8 cellular contexts compared by ENCODE assay signal in the genomic region with DNA sequence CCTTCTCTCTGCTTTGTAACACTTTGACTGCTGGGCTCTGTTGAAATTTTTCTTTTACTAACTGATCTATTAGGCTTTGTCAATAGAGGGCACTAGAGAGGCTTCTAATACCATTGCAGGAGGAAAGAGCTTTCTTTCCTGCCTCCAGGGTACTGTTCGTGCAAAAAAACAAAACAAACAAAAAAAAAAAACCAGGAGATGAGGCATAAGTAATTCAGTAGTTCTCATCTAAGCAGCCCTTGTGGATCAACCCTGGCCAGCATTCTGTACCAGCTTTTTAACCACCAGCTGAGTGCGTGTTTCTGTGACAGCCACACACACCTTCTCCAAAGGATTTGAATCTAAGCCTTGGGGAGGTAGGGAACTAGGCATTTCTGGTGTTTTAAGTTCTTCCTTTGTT.
DNase-seq lines count a peak whose midpoint lies in the region; ATAC-seq and TF ChIP-seq lines count a peak whose summit lies in the region.

No MANE protein-coding gene starts in this region.

- H3K36me3 ChIP-seq in fibroblast of lung (ENCODE audit: control insufficient read depth, insufficient read depth, low read length) = no peaks in the 10 kb centered on the region

- no peak overlapping the region for H3K4me2 ChIP-seq in fibroblast of lung (ENCODE audit: extremely low read depth, insufficient read depth, low read length)

- no peaks in the 10 kb centered on the region for H4K20me1 ChIP-seq in fibroblast of lung (ENCODE audit: control insufficient read depth, extremely low read depth, insufficient read depth, low read length)

- H3K27ac ChIP-seq in fibroblast of lung (ENCODE audit: insufficient read depth, low read length) = no peak overlapping the region

- H3K27me3 ChIP-seq in fibroblast of lung (ENCODE audit: control insufficient read depth, insufficient read depth, low read length) = no peaks in the 10 kb centered on the region

- no peaks in the 10 kb centered on the region for H3K79me2 ChIP-seq in fibroblast of lung (ENCODE audit: control insufficient read depth, insufficient read depth, low read length)

- TF ChIP-seq CTCF in AG04449 (IDR thresholded peaks at IDR 0.05; ENCODE audit: insufficient read depth, low read length, missing control alignments) (peak; percentile 54), fibroblast of lung (conservative IDR thresholded peaks at IDR 0.05 in 1 of 2, IDR thresholded peaks at IDR 0.05 in 1 of 2; ENCODE audit: low read depth in 1 of 2, low read length in 2 of 2) (peak; percentile 33 to 72), retinal pigment epithelial cell (conservative IDR thresholded peaks at IDR 0.05; ENCODE audit: low read depth, low read length) (peak; percentile 79)

- H3K9me3 ChIP-seq in fibroblast of lung (ENCODE audit: control insufficient read depth, insufficient read depth, low read depth, low read length) = no peaks in the 10 kb centered on the region

- peak; percentile 9 for DNase-seq in AG04449 (ENCODE audit: low read depth, low spot score)
- DNase-seq in HPDE6-E6E7 (ENCODE audit: extremely low spot score) = peak; percentile 12
- DNase-seq in OCI-M2 (lab: John Stamatoyannopoulos, UW; ENCODE audit: unreplicated experiment) = peak; percentile 9
- peak; percentile 55 to 80 for DNase-seq in fibroblast of lung (ENCODE audit: low read depth in 2 of 2)
- DNase-seq in retinal pigment epithelial cell (ENCODE audit: low read depth) = no peak
- no peak for DNase-seq in activated CD4-positive, alpha-beta T cell treated with anti-CD3 and anti-CD28 coated beads, Interleukin-2, amount 50 U/mL, for 4 hours

- peak; percentile 56 for ATAC-seq in GM18505 (IDR thresholded peaks at IDR 0.05; ENCODE audit: unreplicated experiment)
- ATAC-seq in GM18861 (IDR thresholded peaks at IDR 0.05; ENCODE audit: unreplicated experiment) = no peak

- CTCF ChIA-PET in AG04449 (lab: Yijun Ruan, JAX) = interaction anchor here (0.9 to 2.6 kb wide), 20 partner anchors 12 to 1765 kb away, joined by 3 to 17 read pairs (median 4); a partner anchor contains a TSS

- H3K4me1 ChIP-seq in fibroblast of lung (ENCODE audit: control insufficient read depth, extremely low read depth, insufficient read depth, low read length) = no peaks in the 10 kb centered on the region

- no peak overlapping the region for H2AFZ ChIP-seq in fibroblast of lung (ENCODE audit: low read length)

- H3K4me3 ChIP-seq in AG04449 (ENCODE audit: low read depth, low read length) = no peak overlapping the region
- H3K4me3 ChIP-seq in fibroblast of lung (replicated peaks in 1 of 4; ENCODE audit: control extremely low read depth in 1 of 4, insufficient read depth in 1 of 4, low read depth in 3 of 4, low read length in 4 of 4) = no peak overlapping the region
- H3K4me3 ChIP-seq in retinal pigment epithelial cell (ENCODE audit: low read length) = no peak overlapping the region

- H3K9ac ChIP-seq in fibroblast of lung (ENCODE audit: insufficient read depth, low read length) = no peak overlapping the region

- POLR2A ChIA-PET in AG04449 (lab: Yijun Ruan, JAX) = interaction anchor here (0.8 kb wide), 1 partner anchor 1763 kb away, joined by 6 read pairs; no protein-coding TSS in a partner anchor

- no peak for TF ChIP-seq POLR2A in GM18505 (IDR thresholded peaks at IDR 0.05; ENCODE audit: borderline replicate concordance, extremely low read depth, insufficient read depth, insufficient read length)

Comparison
In these comparisons a context has a peak if more than half of its experiments do, and no peak if none do; other contexts are left out.
1. DNase-seq: peak in AG04449 (single experiment), HPDE6-E6E7 (single experiment), OCI-M2 (single experiment) and fibroblast of lung (2 of 2); none in retinal pigment epithelial cell (single experiment) and activated CD4-positive, alpha-beta T cell treated with anti-CD3 and anti-CD28 coated beads, Interleukin-2, amount 50 U/mL, for 4 hours (0 of 2).
2. Peak in every context shown above with its lines, with median percentiles within 50 percentile points of each other: CTCF ChIP-seq.